3 cellular contexts compared by ENCODE assay signal in the genomic region with DNA sequence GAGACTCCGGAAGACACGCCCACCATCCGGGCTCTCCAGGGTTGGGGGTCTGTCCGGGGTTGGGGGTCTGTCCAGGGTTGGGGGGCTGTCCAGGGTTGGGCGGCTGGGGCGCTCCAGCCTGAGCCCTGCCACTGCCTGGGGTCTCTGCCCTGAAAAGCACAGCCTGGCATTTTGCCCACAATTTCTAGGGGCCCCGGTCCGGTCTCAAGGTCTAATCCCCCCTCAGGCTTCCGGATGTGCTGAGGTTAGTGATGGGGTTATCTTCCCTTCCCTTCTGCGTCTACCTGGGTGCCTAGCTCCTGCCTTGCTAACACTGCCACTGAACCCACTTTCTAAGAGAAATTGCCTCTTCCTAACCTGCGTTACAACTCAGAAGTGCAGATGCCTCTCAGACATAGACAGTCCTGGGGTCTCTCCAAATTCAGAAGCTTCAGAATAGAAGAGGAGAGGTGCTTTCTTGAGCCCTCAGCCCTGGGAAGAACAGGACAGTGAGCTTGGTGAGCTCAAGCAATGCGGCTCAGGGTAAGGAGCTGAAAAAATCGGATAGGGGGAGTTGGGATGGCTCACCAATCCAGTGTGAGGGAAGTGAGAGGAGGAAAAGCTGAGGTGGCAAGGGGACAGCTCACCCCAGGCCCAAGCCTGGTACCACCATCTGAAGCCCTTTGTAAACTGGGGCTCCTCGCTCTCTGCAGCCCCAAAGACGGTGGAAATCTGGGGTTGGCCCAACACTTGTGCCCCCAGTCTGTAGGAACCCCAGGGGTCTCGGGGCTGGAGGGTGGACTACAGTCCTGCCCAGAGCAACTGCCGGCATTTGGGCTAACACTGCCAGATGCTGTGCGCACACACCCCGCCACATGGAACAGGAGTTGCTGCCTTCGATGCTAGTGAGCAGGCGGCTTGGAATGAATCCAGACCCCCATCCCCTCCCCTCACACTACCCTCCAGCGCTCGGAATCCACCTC.
TF ChIP-seq lines count a peak whose summit lies in the region.

No MANE protein-coding gene starts in this region.

TF ChIP-seq in SK-N-SH, 30 proteins besides CTCF, POLR2A, EP300 and RAD21:
- TF ChIP-seq CHD2 (IDR thresholded peaks at IDR 0.05; ENCODE audit: low read length, partially characterized antibody) (no peak), NFIC (IDR thresholded peaks at IDR 0.05; ENCODE audit: borderline replicate concordance) (no peak), YY1 (IDR thresholded peaks at IDR 0.05; ENCODE audit: low read depth) (no peak), TEAD4 (IDR thresholded peaks at IDR 0.05; ENCODE audit: borderline replicate concordance, insufficient read depth) (no peak)

TF ChIP-seq in SK-N-SH treated with all-trans-retinoic acid at 6 μM for 48 hours, 23 proteins besides CTCF, POLR2A, EP300 and RAD21:
- TF ChIP-seq RARB (CRISPR knock-in tag; IDR thresholded peaks at IDR 0.05): no peak
- no peak for TF ChIP-seq ZNF70 (CRISPR knock-in tag; IDR thresholded peaks at IDR 0.05)
- TF ChIP-seq TCF4 (CRISPR knock-in tag; IDR thresholded peaks at IDR 0.05; ENCODE audit: borderline replicate concordance): no peak
- TF ChIP-seq, protein P1, sequence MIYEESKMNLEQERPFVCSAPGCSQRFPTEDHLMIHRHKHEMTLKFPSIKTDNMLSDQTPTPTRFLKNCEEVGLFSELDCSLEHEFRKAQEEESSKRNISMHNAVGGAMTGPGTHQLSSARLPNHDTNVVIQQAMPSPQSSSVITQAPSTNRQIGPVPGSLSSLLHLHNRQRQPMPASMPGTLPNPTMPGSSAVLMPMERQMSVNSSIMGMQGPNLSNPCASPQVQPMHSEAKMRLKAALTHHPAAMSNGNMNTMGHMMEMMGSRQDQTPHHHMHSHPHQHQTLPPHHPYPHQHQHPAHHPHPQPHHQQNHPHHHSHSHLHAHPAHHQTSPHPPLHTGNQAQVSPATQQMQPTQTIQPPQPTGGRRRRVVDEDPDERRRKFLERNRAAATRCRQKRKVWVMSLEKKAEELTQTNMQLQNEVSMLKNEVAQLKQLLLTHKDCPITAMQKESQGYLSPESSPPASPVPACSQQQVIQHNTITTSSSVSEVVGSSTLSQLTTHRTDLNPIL (CRISPR knock-in tag; IDR thresholded peaks at IDR 0.05; ENCODE audit: low read depth): no peak
- no peak for TF ChIP-seq OSR1 (CRISPR knock-in tag; IDR thresholded peaks at IDR 0.05)
- no peak for TF ChIP-seq ARNTL (CRISPR knock-in tag; IDR thresholded peaks at IDR 0.05; ENCODE audit: borderline replicate concordance, low read depth)
- TF ChIP-seq, protein P2, sequence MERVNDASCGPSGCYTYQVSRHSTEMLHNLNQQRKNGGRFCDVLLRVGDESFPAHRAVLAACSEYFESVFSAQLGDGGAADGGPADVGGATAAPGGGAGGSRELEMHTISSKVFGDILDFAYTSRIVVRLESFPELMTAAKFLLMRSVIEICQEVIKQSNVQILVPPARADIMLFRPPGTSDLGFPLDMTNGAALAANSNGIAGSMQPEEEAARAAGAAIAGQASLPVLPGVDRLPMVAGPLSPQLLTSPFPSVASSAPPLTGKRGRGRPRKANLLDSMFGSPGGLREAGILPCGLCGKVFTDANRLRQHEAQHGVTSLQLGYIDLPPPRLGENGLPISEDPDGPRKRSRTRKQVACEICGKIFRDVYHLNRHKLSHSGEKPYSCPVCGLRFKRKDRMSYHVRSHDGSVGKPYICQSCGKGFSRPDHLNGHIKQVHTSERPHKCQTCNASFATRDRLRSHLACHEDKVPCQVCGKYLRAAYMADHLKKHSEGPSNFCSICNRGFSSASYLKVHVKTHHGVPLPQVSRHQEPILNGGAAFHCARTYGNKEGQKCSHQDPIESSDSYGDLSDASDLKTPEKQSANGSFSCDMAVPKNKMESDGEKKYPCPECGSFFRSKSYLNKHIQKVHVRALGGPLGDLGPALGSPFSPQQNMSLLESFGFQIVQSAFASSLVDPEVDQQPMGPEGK (CRISPR knock-in tag; IDR thresholded peaks at IDR 0.05; ENCODE audit: borderline replicate concordance): no peak
- TF ChIP-seq, protein P3, sequence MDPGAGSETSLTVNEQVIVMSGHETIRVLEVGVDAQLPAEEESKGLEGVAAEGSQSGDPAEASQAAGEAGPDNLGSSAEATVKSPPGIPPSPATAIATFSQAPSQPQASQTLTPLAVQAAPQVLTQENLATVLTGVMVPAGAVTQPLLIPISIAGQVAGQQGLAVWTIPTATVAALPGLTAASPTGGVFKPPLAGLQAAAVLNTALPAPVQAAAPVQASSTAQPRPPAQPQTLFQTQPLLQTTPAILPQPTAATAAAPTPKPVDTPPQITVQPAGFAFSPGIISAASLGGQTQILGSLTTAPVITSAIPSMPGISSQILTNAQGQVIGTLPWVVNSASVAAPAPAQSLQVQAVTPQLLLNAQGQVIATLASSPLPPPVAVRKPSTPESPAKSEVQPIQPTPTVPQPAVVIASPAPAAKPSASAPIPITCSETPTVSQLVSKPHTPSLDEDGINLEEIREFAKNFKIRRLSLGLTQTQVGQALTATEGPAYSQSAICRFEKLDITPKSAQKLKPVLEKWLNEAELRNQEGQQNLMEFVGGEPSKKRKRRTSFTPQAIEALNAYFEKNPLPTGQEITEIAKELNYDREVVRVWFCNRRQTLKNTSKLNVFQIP (CRISPR knock-in tag; IDR thresholded peaks at IDR 0.05; ENCODE audit: borderline replicate concordance, low read depth): no peak
- TF ChIP-seq ZC3H10 (CRISPR knock-in tag; IDR thresholded peaks at IDR 0.05): no peak
- TF ChIP-seq BACH2 (CRISPR knock-in tag; IDR thresholded peaks at IDR 0.05; ENCODE audit: borderline replicate concordance): no peak
- no peak for TF ChIP-seq ZNF565 (CRISPR knock-in tag; conservative IDR thresholded peaks at IDR 0.05; ENCODE audit: low read depth)
- no peak for TF ChIP-seq ZFP3 (CRISPR knock-in tag; IDR thresholded peaks at IDR 0.05)

TF ChIP-seq in HCT116, 20 proteins besides CTCF, POLR2A, EP300 and RAD21:
- TF ChIP-seq, protein P4, sequence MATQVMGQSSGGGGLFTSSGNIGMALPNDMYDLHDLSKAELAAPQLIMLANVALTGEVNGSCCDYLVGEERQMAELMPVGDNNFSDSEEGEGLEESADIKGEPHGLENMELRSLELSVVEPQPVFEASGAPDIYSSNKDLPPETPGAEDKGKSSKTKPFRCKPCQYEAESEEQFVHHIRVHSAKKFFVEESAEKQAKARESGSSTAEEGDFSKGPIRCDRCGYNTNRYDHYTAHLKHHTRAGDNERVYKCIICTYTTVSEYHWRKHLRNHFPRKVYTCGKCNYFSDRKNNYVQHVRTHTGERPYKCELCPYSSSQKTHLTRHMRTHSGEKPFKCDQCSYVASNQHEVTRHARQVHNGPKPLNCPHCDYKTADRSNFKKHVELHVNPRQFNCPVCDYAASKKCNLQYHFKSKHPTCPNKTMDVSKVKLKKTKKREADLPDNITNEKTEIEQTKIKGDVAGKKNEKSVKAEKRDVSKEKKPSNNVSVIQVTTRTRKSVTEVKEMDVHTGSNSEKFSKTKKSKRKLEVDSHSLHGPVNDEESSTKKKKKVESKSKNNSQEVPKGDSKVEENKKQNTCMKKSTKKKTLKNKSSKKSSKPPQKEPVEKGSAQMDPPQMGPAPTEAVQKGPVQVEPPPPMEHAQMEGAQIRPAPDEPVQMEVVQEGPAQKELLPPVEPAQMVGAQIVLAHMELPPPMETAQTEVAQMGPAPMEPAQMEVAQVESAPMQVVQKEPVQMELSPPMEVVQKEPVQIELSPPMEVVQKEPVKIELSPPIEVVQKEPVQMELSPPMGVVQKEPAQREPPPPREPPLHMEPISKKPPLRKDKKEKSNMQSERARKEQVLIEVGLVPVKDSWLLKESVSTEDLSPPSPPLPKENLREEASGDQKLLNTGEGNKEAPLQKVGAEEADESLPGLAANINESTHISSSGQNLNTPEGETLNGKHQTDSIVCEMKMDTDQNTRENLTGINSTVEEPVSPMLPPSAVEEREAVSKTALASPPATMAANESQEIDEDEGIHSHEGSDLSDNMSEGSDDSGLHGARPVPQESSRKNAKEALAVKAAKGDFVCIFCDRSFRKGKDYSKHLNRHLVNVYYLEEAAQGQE (IDR thresholded peaks at IDR 0.05; ENCODE audit: low read depth): no peak
- TF ChIP-seq, protein P5, sequence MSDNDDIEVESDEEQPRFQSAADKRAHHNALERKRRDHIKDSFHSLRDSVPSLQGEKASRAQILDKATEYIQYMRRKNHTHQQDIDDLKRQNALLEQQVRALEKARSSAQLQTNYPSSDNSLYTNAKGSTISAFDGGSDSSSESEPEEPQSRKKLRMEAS (IDR thresholded peaks at IDR 0.05): no peak
- TF ChIP-seq, protein P6, sequence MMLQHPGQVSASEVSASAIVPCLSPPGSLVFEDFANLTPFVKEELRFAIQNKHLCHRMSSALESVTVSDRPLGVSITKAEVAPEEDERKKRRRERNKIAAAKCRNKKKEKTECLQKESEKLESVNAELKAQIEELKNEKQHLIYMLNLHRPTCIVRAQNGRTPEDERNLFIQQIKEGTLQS (IDR thresholded peaks at IDR 0.05): no peak
- TF ChIP-seq ELF1 (IDR thresholded peaks at IDR 0.05; ENCODE audit: borderline replicate concordance, low read depth) (no peak), SRF (IDR thresholded peaks at IDR 0.05; ENCODE audit: low read depth) (no peak), EGR1 (IDR thresholded peaks at IDR 0.05; ENCODE audit: low read depth) (no peak), EZH2 (IDR thresholded peaks at IDR 0.05) (no peak), POLR2AphosphoS5 (IDR thresholded peaks at IDR 0.05; ENCODE audit: low read depth, low read length) (no peak), JUND (IDR thresholded peaks at IDR 0.05) (no peak), CBX3 (IDR thresholded peaks at IDR 0.05; ENCODE audit: low read depth) (no peak), YY1 (IDR thresholded peaks at IDR 0.05; ENCODE audit: extremely low read depth, insufficient replicate concordance, low read depth, low read length) (no peak), ZNF274 (IDR thresholded peaks at IDR 0.05; ENCODE audit: low read depth, low read length) (no peak), EZH2phosphoT487 (IDR thresholded peaks at IDR 0.05; ENCODE audit: borderline replicate concordance) (no peak), SP1 (IDR thresholded peaks at IDR 0.05; ENCODE audit: low read depth) (no peak), TCF7L2 (IDR thresholded peaks at IDR 0.05; ENCODE audit: borderline replicate concordance, extremely low read depth, insufficient read depth, insufficient read length) (no peak), SIN3A (IDR thresholded peaks at IDR 0.05; ENCODE audit: low read depth) (no peak), ZFX (IDR thresholded peaks at IDR 0.05) (no peak), FOSL1 (IDR thresholded peaks at IDR 0.05; ENCODE audit: low read depth) (no peak)
- TF ChIP-seq, protein P7, sequence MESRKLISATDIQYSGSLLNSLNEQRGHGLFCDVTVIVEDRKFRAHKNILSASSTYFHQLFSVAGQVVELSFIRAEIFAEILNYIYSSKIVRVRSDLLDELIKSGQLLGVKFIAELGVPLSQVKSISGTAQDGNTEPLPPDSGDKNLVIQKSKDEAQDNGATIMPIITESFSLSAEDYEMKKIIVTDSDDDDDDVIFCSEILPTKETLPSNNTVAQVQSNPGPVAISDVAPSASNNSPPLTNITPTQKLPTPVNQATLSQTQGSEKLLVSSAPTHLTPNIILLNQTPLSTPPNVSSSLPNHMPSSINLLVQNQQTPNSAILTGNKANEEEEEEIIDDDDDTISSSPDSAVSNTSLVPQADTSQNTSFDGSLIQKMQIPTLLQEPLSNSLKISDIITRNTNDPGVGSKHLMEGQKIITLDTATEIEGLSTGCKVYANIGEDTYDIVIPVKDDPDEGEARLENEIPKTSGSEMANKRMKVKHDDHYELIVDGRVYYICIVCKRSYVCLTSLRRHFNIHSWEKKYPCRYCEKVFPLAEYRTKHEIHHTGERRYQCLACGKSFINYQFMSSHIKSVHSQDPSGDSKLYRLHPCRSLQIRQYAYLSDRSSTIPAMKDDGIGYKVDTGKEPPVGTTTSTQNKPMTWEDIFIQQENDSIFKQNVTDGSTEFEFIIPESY (IDR thresholded peaks at IDR 0.05; ENCODE audit: extremely low read depth, insufficient replicate concordance, low read length): no peak
